16 cellular contexts compared by ENCODE assay signal in genomic region chr2:105400138-105400540, GRCh38. TPM values are rescaled to one million over a fixed set of nuclear protein-coding genes. Genes with fewer than 3 reads are reported as not detected.
A peak's percentile ranks its signal among the peaks of the same experiment; 100 is the strongest.
DNase-seq lines count a peak whose midpoint lies in the region; ATAC-seq and TF ChIP-seq lines count a peak whose summit lies in the region.
"Had no signal": no experiment of that assay in that cellular context is flagged by ENCODE, and none has a peak within 500 bp of the region (broad histone marks: within the 10 kb centered on the region; RNA-seq: fewer than 3 reads in every experiment).

No MANE protein-coding gene starts in this region.

- CTCF ChIA-PET in CD4-positive, alpha-beta T cell (lab: Charles Lee) = no interaction called here

- H3K27me3 ChIP-seq in CD4-positive, alpha-beta T cell (ENCODE audit: control insufficient read depth, insufficient read depth, low read length) = peaks cover 29% of the 10 kb centered on the region
- H3K27me3 ChIP-seq in colonic mucosa = no peaks in the 10 kb centered on the region
- H3K27me3 ChIP-seq: adrenal gland had no signal

- no peak overlapping the region for H3K27ac Mint-ChIP-seq in CD4-positive, alpha-beta T cell
- H3K27ac Mint-ChIP-seq in naive thymus-derived CD8-positive, alpha-beta T cell = peak overlapping the region in 1 of 10 donors; percentile 20

- POLR2A ChIA-PET in CD4-positive, alpha-beta T cell (lab: Charles Lee) = no interaction called here
- POLR2A ChIA-PET in naive thymus-derived CD8-positive, alpha-beta T cell (lab: Charles Lee) = no interaction called here

- ATAC-seq in CD4-positive, alpha-beta T cell (ENCODE audit: poor library complexity) = no peak
- ATAC-seq in naive thymus-derived CD8-positive, alpha-beta T cell = no peak
- no peak for ATAC-seq in GM21825 (IDR thresholded peaks at IDR 0.05; ENCODE audit: unreplicated experiment)
- no peak for ATAC-seq in GM19452 (IDR thresholded peaks at IDR 0.05; ENCODE audit: unreplicated experiment)
- ATAC-seq: pancreas, SK-N-SH treated with all-trans-retinoic acid at 6 μM for 48 hours had no signal

- no peaks in the 10 kb centered on the region for H3K9me3 Mint-ChIP-seq in CD4-positive, alpha-beta T cell
- H3K9me3 Mint-ChIP-seq in naive thymus-derived CD8-positive, alpha-beta T cell = no peaks in the 10 kb centered on the region

- TF ChIP-seq CTCF in CD4-positive, alpha-beta T cell (IDR thresholded peaks at IDR 0.05) = no peak
- no peak for TF ChIP-seq CTCF in colonic mucosa (IDR thresholded peaks at IDR 0.05)

- H3K27ac ChIP-seq in CD4-positive, alpha-beta T cell (ENCODE audit: low read depth, low read length) = no peak overlapping the region
- peak overlapping the region; percentile 88 for H3K27ac ChIP-seq in colonic mucosa
- H3K27ac ChIP-seq: adrenal gland, pancreas had no signal

- no peaks in the 10 kb centered on the region for H3K36me3 Mint-ChIP-seq in CD4-positive, alpha-beta T cell (ENCODE audit: low read depth)
- no peaks in the 10 kb centered on the region for H3K36me3 Mint-ChIP-seq in naive thymus-derived CD8-positive, alpha-beta T cell

- DNase-seq in CD4-positive, alpha-beta T cell = no peak
- DNase-seq in ELF-1 (ENCODE audit: low read depth, low spot score) (peak; percentile 39), colonic mucosa (peak; percentile 86)
- DNase-seq in naive thymus-derived CD8-positive, alpha-beta T cell = no peak
- DNase-seq in activated CD8-positive, alpha-beta memory T cell treated with anti-CD3 and anti-CD28 coated beads for 24 hours = no peak
- DNase-seq: activated T-cell treated with anti-CD3 and anti-CD28 coated beads, Interleukin-2, amount 50 U/mL, for 48 hours; KG1; NCI-H748 treated with DMSO at 0.1 percent for 48 hours; OCI-M1; pancreas; stimulated activated CD4-positive, alpha-beta T cell treated with anti-CD3 and anti-CD28 coated beads, Interleukin-4, amount 100 ng/mL, for 24 hours; substantia nigra had no signal

- H3K9me3 ChIP-seq in CD4-positive, alpha-beta T cell (ENCODE audit: control insufficient read depth, low read length) = no peaks in the 10 kb centered on the region
- H3K9me3 ChIP-seq in colonic mucosa = no peaks in the 10 kb centered on the region
- H3K9me3 ChIP-seq: adrenal gland, pancreas had no signal

- peaks cover 6% of the 10 kb centered on the region for H3K4me1 ChIP-seq in colonic mucosa

- no peak overlapping the region for H3K9ac ChIP-seq in colonic mucosa (ENCODE audit: low read depth in 2 of 2, low read length in 2 of 2)

- peak overlapping the region; percentile 62 for H3K4me3 Mint-ChIP-seq in CD4-positive, alpha-beta T cell
- H3K4me3 Mint-ChIP-seq in naive thymus-derived CD8-positive, alpha-beta T cell = peak overlapping the region in 9 of 10 donors; percentile 49 to 85 (median 62)

- no peaks in the 10 kb centered on the region for H3K36me3 ChIP-seq in colonic mucosa
- H3K36me3 ChIP-seq: adrenal gland, pancreas had no signal

- intact Hi-C loops in CD4-positive, alpha-beta T cell (cut with DNase I, micrococcal nuclease) = no loop called here
- intact Hi-C loops in colonic mucosa (cut with DNase I) = loop anchor here (5.0 kb wide), 1 partner anchor 42 kb away; no protein-coding TSS in a partner anchor

- no peak overlapping the region for H3K4me3 ChIP-seq in colonic mucosa
- H3K4me3 ChIP-seq: adrenal gland, pancreas had no signal

- peaks cover 20% of the 10 kb centered on the region for H3K27me3 Mint-ChIP-seq in CD4-positive, alpha-beta T cell
- H3K27me3 Mint-ChIP-seq in naive thymus-derived CD8-positive, alpha-beta T cell = peaks cover 0 to 27% (median 9%) of the 10 kb centered on the region in 5 donors

- H3K4me1 Mint-ChIP-seq in CD4-positive, alpha-beta T cell (ENCODE audit: low read depth) = peaks cover 5% of the 10 kb centered on the region
- peaks cover 2 to 13% (median 8%) of the 10 kb centered on the region in 4 donors for H3K4me1 Mint-ChIP-seq in naive thymus-derived CD8-positive, alpha-beta T cell

RNA-seq across cellular contexts. Expression of gene FHL2, which starts 1.3 kb away (rescaled TPM):
- under 1 TPM; 0.41 to 0.42 TPM for total RNA-seq in CD4-positive, alpha-beta T cell
- total RNA-seq in colonic mucosa = 100 to 1,000 TPM; 103 to 212 TPM
- not detected for total RNA-seq in naive thymus-derived CD8-positive, alpha-beta T cell
- polyA plus RNA-seq in naive thymus-derived CD8-positive, alpha-beta T cell = 1 to 10 TPM; 2.0 to 2.8 (median 2.6) TPM

Comparison
In these comparisons a context has a peak if more than half of its experiments do, and no peak if none do; other contexts are left out.
1. DNase-seq: peak in ELF-1 (single experiment) and colonic mucosa (single experiment); none in CD4-positive, alpha-beta T cell (0 of 10), naive thymus-derived CD8-positive, alpha-beta T cell (0 of 10) and activated CD8-positive, alpha-beta memory T cell treated with anti-CD3 and anti-CD28 coated beads for 24 hours (single experiment).
2. RNA of gene FHL2, which starts 1.3 kb away (total RNA-seq): 103 to 212 TPM in colonic mucosa; 0.41 to 0.42 TPM in CD4-positive, alpha-beta T cell and not detected in naive thymus-derived CD8-positive, alpha-beta T cell; every median in the first group is over 10 times any median in the second.